8 cellular contexts compared by ENCODE assay signal in the genomic region with DNA sequence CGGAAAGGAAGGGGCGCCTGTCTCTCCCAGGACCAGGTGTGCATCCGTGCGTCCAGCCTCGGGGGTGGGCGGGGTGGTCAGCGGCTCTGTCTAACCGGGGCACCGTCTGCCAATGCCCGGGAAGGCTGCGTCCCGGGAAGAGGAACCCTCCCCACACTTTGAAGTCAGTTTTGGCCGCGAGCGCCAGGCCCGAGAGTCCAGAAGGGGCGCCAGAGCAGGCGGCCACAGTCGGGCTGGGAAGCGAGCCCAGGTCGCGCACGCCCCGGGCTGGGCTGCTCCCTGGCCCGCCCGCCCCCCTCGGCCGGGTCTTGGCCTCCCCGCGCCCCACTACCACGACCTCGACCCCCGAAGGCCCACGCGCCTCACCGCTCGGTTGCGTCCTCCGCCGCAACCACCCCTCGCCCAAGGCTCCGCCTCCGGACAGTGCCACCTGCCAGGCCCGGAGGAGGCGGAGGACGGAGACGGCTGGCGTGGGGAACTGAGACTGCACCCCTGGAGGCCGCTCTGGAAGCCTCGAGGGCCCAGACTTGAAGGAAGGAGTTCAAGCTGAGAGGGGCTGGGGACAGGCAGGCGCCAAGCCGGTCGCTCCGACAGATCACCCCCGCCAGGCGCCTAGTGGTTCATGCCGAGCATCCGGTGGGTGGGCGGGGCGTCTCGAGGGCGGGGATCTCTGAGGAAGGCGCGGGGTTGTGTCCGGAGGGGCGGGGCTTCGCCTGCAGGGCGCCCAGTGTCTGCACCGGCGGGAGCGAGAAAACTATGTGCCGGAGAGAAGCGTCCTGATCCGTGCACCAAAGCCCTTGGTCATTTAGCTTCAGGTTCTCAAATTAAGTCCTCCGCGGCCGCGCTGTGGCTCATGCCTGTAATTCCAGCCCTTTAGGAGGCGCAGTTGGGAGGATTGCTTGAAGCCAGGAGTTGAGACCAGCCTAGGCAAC.
DNase-seq lines count a peak whose midpoint lies in the region; ATAC-seq and TF ChIP-seq lines count a peak whose summit lies in the region.

A gene (minus strand): TSS at position 404 of the 932 bp plus-strand sequence. CDS start 1,093 bp downstream, outside the sequence.

- TF ChIP-seq CTCF in AG09319 (IDR thresholded peaks at IDR 0.05; ENCODE audit: low read depth, low read length), result peak; percentile 49

- in situ Hi-C loops in GM18951 (cut with MboI; ENCODE audit: low sequenced_read_pairs, unreplicated experiment), result no loop called here

- DNase-seq in AG09319 (ENCODE audit: extremely low read depth, low read depth), result peak; percentile 73
- DNase-seq in NCI-H345 (lab: John Stamatoyannopoulos, UW), result peak; percentile 92
- DNase-seq in activated CD4-positive, CD25-positive, alpha-beta regulatory T cell (lab: John Stamatoyannopoulos, UW), result peak; percentile 81 to 94 (median 91)
- peak; percentile 89 for DNase-seq in central memory CD4-positive, alpha-beta T cell
- peak; percentile 93 for DNase-seq in iris pigment epithelial cell (ENCODE audit: low read depth)
- peak; percentile 97 for DNase-seq in stimulated activated CD4-positive, alpha-beta T cell treated with anti-CD3 and anti-CD28 coated beads, Interleukin-12 subunit alpha, Interleukin-12 subunit beta, amount 100 ng/mL, for 4 hours

- TF ChIP-seq POLR2A in GM18951 (IDR thresholded peaks at IDR 0.05; ENCODE audit: extremely low read depth, insufficient read depth, insufficient read length), result peak; percentile 92

- peak; percentile 68 for ATAC-seq in HG03280 (IDR thresholded peaks at IDR 0.05; ENCODE audit: unreplicated experiment)

Comparison
In these comparisons a context has a peak if more than half of its experiments do, and no peak if none do; other contexts are left out.
1. Peak in every context shown above with its lines: DNase-seq and ATAC-seq.